ENCODE assay signal across 1 cellular context in the genomic region with DNA sequence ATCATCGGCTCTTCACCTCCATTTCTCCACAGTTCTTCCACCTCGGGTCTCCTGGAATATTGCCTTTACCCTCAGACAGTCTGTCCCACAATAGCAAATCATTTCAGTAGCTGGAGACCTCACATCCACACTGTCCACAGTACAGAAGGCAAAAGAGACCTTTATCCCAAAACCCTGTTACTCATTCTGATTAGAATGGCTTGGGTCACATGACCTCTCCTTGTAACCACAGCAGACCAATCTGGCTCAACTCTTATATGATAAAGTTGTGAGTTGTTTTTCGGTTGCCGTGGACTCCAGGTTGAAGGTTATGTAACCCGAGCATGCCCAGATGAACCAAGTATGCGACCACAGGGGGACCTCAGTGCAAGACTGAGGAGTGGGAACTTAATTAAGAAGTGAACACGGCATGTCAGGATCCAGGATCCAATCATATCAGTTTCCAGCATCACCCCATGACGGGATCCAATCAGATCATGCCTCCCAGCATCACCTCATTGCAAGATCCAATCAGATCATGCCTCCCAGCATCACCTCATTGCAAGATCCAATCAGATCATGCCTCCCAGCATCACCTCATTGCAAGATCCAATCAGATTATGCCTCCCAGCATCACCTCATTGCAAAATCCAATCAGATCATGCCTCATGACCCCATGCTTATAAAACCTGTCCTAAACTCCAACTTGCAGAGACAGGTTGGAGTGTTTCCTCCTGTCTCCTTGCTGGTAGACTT.
TF ChIP-seq lines count a peak whose summit lies in the region.

No MANE protein-coding gene starts in this region.

TF ChIP-seq in K562, 482 proteins besides CTCF, POLR2A, EP300 and RAD21 (continued from another document and continues in another):
- TF ChIP-seq, protein P1, sequence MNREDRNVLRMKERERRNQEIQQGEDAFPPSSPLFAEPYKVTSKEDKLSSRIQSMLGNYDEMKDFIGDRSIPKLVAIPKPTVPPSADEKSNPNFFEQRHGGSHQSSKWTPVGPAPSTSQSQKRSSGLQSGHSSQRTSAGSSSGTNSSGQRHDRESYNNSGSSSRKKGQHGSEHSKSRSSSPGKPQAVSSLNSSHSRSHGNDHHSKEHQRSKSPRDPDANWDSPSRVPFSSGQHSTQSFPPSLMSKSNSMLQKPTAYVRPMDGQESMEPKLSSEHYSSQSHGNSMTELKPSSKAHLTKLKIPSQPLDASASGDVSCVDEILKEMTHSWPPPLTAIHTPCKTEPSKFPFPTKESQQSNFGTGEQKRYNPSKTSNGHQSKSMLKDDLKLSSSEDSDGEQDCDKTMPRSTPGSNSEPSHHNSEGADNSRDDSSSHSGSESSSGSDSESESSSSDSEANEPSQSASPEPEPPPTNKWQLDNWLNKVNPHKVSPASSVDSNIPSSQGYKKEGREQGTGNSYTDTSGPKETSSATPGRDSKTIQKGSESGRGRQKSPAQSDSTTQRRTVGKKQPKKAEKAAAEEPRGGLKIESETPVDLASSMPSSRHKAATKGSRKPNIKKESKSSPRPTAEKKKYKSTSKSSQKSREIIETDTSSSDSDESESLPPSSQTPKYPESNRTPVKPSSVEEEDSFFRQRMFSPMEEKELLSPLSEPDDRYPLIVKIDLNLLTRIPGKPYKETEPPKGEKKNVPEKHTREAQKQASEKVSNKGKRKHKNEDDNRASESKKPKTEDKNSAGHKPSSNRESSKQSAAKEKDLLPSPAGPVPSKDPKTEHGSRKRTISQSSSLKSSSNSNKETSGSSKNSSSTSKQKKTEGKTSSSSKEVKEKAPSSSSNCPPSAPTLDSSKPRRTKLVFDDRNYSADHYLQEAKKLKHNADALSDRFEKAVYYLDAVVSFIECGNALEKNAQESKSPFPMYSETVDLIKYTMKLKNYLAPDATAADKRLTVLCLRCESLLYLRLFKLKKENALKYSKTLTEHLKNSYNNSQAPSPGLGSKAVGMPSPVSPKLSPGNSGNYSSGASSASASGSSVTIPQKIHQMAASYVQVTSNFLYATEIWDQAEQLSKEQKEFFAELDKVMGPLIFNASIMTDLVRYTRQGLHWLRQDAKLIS (CRISPR knock-in tag; IDR thresholded peaks at IDR 0.05) = no peak
- TF ChIP-seq JUN (IDR thresholded peaks at IDR 0.05; ENCODE audit: borderline replicate concordance, low read depth, low read length) (no peak), JUN (CRISPR knock-in tag; IDR thresholded peaks at IDR 0.05; ENCODE audit: borderline replicate concordance) (no peak), ZNF3 (CRISPR knock-in tag; IDR thresholded peaks at IDR 0.05) (no peak), NRF1 (conservative IDR thresholded peaks at IDR 0.05 in 1 of 2, IDR thresholded peaks at IDR 0.05 in 1 of 2) (peak; percentile 74 to 78), ZNF583 (CRISPR knock-in tag; IDR thresholded peaks at IDR 0.05) (0 out of 2 replicates have a peak, but pooled peaks have one; percentile 28), BDP1 (IDR thresholded peaks at IDR 0.05; ENCODE audit: insufficient read depth, insufficient read length) (no peak), ZFPM2 (CRISPR knock-in tag; IDR thresholded peaks at IDR 0.05) (no peak), SMAD3 (CRISPR knock-in tag; conservative IDR thresholded peaks at IDR 0.05) (peak; percentile 68; the same call in 1 of the 2 replicates), THRAP3 (IDR thresholded peaks at IDR 0.05; ENCODE audit: borderline replicate concordance) (no peak), ZNF311 (CRISPR knock-in tag; IDR thresholded peaks at IDR 0.05) (no peak), MED1 (CRISPR knock-in tag; IDR thresholded peaks at IDR 0.05; ENCODE audit: borderline replicate concordance) (no peak), DEAF1 (CRISPR knock-in tag; IDR thresholded peaks at IDR 0.05) (no peak), MAFF (IDR thresholded peaks at IDR 0.05; ENCODE audit: low read length) (no peak), HIVEP1 (CRISPR knock-in tag; IDR thresholded peaks at IDR 0.05) (no peak), CXXC5 (CRISPR knock-in tag; IDR thresholded peaks at IDR 0.05) (no peak; the same call in 1 of the 2 replicates), ESRRB (CRISPR knock-in tag; IDR thresholded peaks at IDR 0.05; ENCODE audit: borderline replicate concordance) (no peak), DIDO1 (tag; IDR thresholded peaks at IDR 0.05; ENCODE audit: low read depth) (0 out of 2 replicates have a peak, but pooled peaks have one; percentile 56), NKRF (IDR thresholded peaks at IDR 0.05; ENCODE audit: borderline replicate concordance) (no peak), NFE2L1 (tag; IDR thresholded peaks at IDR 0.05; ENCODE audit: borderline replicate concordance, low read depth) (no peak), ZNF512 (tag; IDR thresholded peaks at IDR 0.05) (no peak), ZNF224 (CRISPR knock-in tag; IDR thresholded peaks at IDR 0.05) (no peak), CHD4 (IDR thresholded peaks at IDR 0.05; ENCODE audit: insufficient read depth, insufficient replicate concordance, low read depth, low read length, poor library complexity, severe bottlenecking) (no peak), ZNF146 (CRISPR knock-in tag; IDR thresholded peaks at IDR 0.05; ENCODE audit: unreplicated experiment) (no peak), YY1 (IDR thresholded peaks at IDR 0.05; ENCODE audit: borderline replicate concordance in 1 of 3, control insufficient read depth in 1 of 3, extremely low read depth in 1 of 3, insufficient read depth in 3 of 3, insufficient read length in 1 of 3, insufficient replicate concordance in 2 of 3, low read depth in 1 of 3, low read length in 2 of 3) (no peak), ZNF507 (tag; conservative IDR thresholded peaks at IDR 0.05) (no peak), PTRF (tag; IDR thresholded peaks at IDR 0.05) (no peak), POLR3A (IDR thresholded peaks at IDR 0.05; ENCODE audit: borderline replicate concordance, extremely low read depth, insufficient read depth, insufficient read length) (no peak), DACH1 (IDR thresholded peaks at IDR 0.05; ENCODE audit: partially characterized antibody) (no peak), TAL1 (IDR thresholded peaks at IDR 0.05) (no peak), FOXJ2 (tag; IDR thresholded peaks at IDR 0.05) (no peak), PCBP1 (IDR thresholded peaks at IDR 0.05; ENCODE audit: low read depth, low read length, poor library complexity, severe bottlenecking) (no peak), GATAD2A (IDR thresholded peaks at IDR 0.05) (no peak), HDAC3 (IDR thresholded peaks at IDR 0.05; ENCODE audit: borderline replicate concordance, partially characterized antibody) (no peak), NCOA1 (IDR thresholded peaks at IDR 0.05; ENCODE audit: low read depth) (no peak), RNF2 (IDR thresholded peaks at IDR 0.05) (no peak), SMAD2 (IDR thresholded peaks at IDR 0.05; ENCODE audit: low read depth, low read length) (no peak), MBD2 (IDR thresholded peaks at IDR 0.05; ENCODE audit: borderline replicate concordance, low read depth) (no peak; the same call in 1 of the 2 replicates), NFIC (IDR thresholded peaks at IDR 0.05) (no peak), ETS2 (tag; IDR thresholded peaks at IDR 0.05; ENCODE audit: borderline replicate concordance, poor library complexity, severe bottlenecking) (no peak), ETV6 (IDR thresholded peaks at IDR 0.05; ENCODE audit: borderline replicate concordance in 1 of 2, low read depth in 2 of 2, low read length in 1 of 2) (no peak), ETV6 (CRISPR knock-in tag; IDR thresholded peaks at IDR 0.05; ENCODE audit: borderline replicate concordance) (no peak), ZNF75A (CRISPR knock-in tag; IDR thresholded peaks at IDR 0.05) (no peak), ZNF12 (CRISPR knock-in tag; IDR thresholded peaks at IDR 0.05) (no peak), ZNF24 (IDR thresholded peaks at IDR 0.05) (no peak), NFRKB (IDR thresholded peaks at IDR 0.05; ENCODE audit: low read depth) (peak; percentile 69; the same call in 1 of the 2 replicates), MEF2A (IDR thresholded peaks at IDR 0.05; ENCODE audit: control insufficient read depth, low read depth, low read length) (no peak), MTA3 (IDR thresholded peaks at IDR 0.05; ENCODE audit: borderline replicate concordance) (no peak), FOSL1 (tag; conservative IDR thresholded peaks at IDR 0.05) (no peak), TRIM28 (IDR thresholded peaks at IDR 0.05) (no peak), TCF7 (IDR thresholded peaks at IDR 0.05; ENCODE audit: borderline replicate concordance) (no peak), ZNF197 (CRISPR knock-in tag; IDR thresholded peaks at IDR 0.05; ENCODE audit: low read depth) (peak; percentile 64), ARID2 (IDR thresholded peaks at IDR 0.05) (no peak), ZNF696 (CRISPR knock-in tag; conservative IDR thresholded peaks at IDR 0.05) (no peak)
- TF ChIP-seq, protein P2, sequence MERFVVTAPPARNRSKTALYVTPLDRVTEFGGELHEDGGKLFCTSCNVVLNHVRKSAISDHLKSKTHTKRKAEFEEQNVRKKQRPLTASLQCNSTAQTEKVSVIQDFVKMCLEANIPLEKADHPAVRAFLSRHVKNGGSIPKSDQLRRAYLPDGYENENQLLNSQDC (CRISPR knock-in tag; IDR thresholded peaks at IDR 0.05) = no peak
- TF ChIP-seq, protein P3, sequence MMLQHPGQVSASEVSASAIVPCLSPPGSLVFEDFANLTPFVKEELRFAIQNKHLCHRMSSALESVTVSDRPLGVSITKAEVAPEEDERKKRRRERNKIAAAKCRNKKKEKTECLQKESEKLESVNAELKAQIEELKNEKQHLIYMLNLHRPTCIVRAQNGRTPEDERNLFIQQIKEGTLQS (IDR thresholded peaks at IDR 0.05) = no peak
- TF ChIP-seq, protein P3 (CRISPR knock-in tag; conservative IDR thresholded peaks at IDR 0.05) = peak; percentile 73; the same call in 1 of the 2 replicates
- TF ChIP-seq, protein P4, sequence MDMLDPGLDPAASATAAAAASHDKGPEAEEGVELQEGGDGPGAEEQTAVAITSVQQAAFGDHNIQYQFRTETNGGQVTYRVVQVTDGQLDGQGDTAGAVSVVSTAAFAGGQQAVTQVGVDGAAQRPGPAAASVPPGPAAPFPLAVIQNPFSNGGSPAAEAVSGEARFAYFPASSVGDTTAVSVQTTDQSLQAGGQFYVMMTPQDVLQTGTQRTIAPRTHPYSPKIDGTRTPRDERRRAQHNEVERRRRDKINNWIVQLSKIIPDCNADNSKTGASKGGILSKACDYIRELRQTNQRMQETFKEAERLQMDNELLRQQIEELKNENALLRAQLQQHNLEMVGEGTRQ (CRISPR knock-in tag; IDR thresholded peaks at IDR 0.05) = peak; percentile 75
- TF ChIP-seq, protein P5, sequence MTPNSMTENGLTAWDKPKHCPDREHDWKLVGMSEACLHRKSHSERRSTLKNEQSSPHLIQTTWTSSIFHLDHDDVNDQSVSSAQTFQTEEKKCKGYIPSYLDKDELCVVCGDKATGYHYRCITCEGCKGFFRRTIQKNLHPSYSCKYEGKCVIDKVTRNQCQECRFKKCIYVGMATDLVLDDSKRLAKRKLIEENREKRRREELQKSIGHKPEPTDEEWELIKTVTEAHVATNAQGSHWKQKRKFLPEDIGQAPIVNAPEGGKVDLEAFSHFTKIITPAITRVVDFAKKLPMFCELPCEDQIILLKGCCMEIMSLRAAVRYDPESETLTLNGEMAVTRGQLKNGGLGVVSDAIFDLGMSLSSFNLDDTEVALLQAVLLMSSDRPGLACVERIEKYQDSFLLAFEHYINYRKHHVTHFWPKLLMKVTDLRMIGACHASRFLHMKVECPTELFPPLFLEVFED (CRISPR knock-in tag; conservative IDR thresholded peaks at IDR 0.05) = no peak
- TF ChIP-seq, protein P6, sequence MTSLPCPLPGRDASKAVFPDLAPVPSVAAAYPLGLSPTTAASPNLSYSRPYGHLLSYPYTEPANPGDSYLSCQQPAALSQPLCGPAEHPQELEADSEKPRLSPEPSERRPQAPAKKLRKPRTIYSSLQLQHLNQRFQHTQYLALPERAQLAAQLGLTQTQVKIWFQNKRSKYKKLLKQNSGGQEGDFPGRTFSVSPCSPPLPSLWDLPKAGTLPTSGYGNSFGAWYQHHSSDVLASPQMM (CRISPR knock-in tag; IDR thresholded peaks at IDR 0.05) = no peak
